Comparison of ENCODE assay signal across 8 cellular contexts in genomic region chr17:81683584-81684441, GRCh38. TPM values are rescaled to one million over a fixed set of nuclear protein-coding genes. Genes with fewer than 3 reads are reported as not detected.
DNase-seq lines count a peak whose midpoint lies in the region; ATAC-seq, FAIRE-seq and TF ChIP-seq lines count a peak whose summit lies in the region.

ARL16 (minus strand) TSS chr17:81683797; CDS start chr17:81683753, 44 bp downstream.
HGS (plus strand) TSS chr17:81684011; CDS start chr17:81684067, 56 bp downstream.

- H3K4me1 Mint-ChIP-seq in WTC11: peaks cover 12% of the 10 kb centered on the region

- 0 to 1% (median 1%) methylated on average over 85 to 112 of the region's 112 CpGs for WGBS in small intestine, 3 donors

- H3K9me3 ChIP-seq in AG04450 (ENCODE audit: control insufficient read depth, insufficient read depth, low read length) (no peaks in the 10 kb centered on the region; the same call in 1 of the 2 replicates), small intestine (ENCODE audit: control insufficient read depth, low read depth) (no peaks in the 10 kb centered on the region)

- peaks cover 0 to 4% of the 10 kb centered on the region in 2 donors for H3K4me1 ChIP-seq in small intestine (ENCODE audit: control insufficient read depth in 2 of 2, insufficient read depth in 1 of 2, low read depth in 1 of 2, low read length in 1 of 2)

- H3K27ac Mint-ChIP-seq in WTC11: peak within 1 kb of the TSS; percentile 84

- peak within 1 kb of the TSS; percentile 94 for H3K27ac ChIP-seq in AG04450 (ENCODE audit: low read depth, low read length)
- peak within 1 kb of the TSS; percentile 75 to 82 for H3K27ac ChIP-seq in small intestine (ENCODE audit: low read depth in 1 of 2, low read length in 1 of 2)

- no peaks in the 10 kb centered on the region for H3K9me3 Mint-ChIP-seq in WTC11

- H3K27me3 ChIP-seq in AG04450 (ENCODE audit: control insufficient read depth, insufficient read depth, low read length) (no peaks in the 10 kb centered on the region), small intestine (ENCODE audit: control insufficient read depth in 2 of 2, insufficient read depth in 2 of 2, low read length in 2 of 2) (no peaks in the 10 kb centered on the region)

- H3K36me3 Mint-ChIP-seq in WTC11: peaks cover 23% of the 10 kb centered on the region

- CTCF ChIA-PET in AG04450 (lab: Charles Lee) (interaction anchor here (0.6 to 1.2 kb wide), 2 partner anchors 83 to 599 kb away, joined by 3 read pairs; no protein-coding TSS in a partner anchor), WTC11 (lab: Charles Lee) (interaction anchor here (0.9 to 2.7 kb wide), 8 partner anchors 8 to 186 kb away, joined by 3 to 15 read pairs (median 7); partner anchors contain the start of gene MRPL12)

- peak; percentile 92 for ATAC-seq in GM18909 (IDR thresholded peaks at IDR 0.05; ENCODE audit: poor library complexity, unreplicated experiment)
- peak; percentile 97 for ATAC-seq in HG03175 (IDR thresholded peaks at IDR 0.05; ENCODE audit: unreplicated experiment)
- ATAC-seq in WTC11: peak; percentile 98

- DNase-seq in AG04450 (ENCODE audit: low read depth, low spot score) (peak; percentile 99), NCI-H226 (peak; percentile 97), WTC11 (ENCODE audit: low spot score) (peak; percentile 98), cardiac fibroblast (ENCODE audit: low read depth in 2 of 2) (peak; percentile 99 to 100), iPS-NIHi11 (ENCODE audit: low spot score) (peak; percentile 100), small intestine (peak; percentile 99)

- POLR2A ChIA-PET in AG04450 (lab: Yijun Ruan, JAX): interaction anchor here (0.6 to 3.4 kb wide), 15 partner anchors 8 to 679 kb away, joined by 3 to 35 read pairs (median 3); partner anchors contain the start of genes ACTG1, CCDC137, MRPL12 and NPLOC4
- POLR2A ChIA-PET in WTC11 (lab: Charles Lee): interaction anchor here (0.8 to 1.2 kb wide), 5 partner anchors 10 to 354 kb away, joined by 3 to 6 read pairs (median 3); partner anchors contain the start of genes CCDC137, DCXR, MRPL12 and OXLD1

- peak within 1 kb of the TSS; percentile 92 for H3K4me3 ChIP-seq in AG04450 (ENCODE audit: low read depth, low read length)
- H3K4me3 ChIP-seq in cardiac fibroblast (replicated peaks in 1 of 2; ENCODE audit: low read depth in 2 of 2, low read length in 2 of 2): peak within 1 kb of the TSS; percentile 92 to 98
- peak within 1 kb of the TSS; percentile 97 to 98 for H3K4me3 ChIP-seq in small intestine (ENCODE audit: low read depth in 1 of 2, low read length in 2 of 2)

- H3K27me3 Mint-ChIP-seq in WTC11 (ENCODE audit: low read depth): no peaks in the 10 kb centered on the region; the same call in 1 of the 2 replicates

- H3K4me3 Mint-ChIP-seq in WTC11: peak within 1 kb of the TSS; percentile 86

- no peak for TF ChIP-seq CTCF in AG04450 (IDR thresholded peaks at IDR 0.05; ENCODE audit: low read depth, low read length)
- no peak for TF ChIP-seq CTCF in WTC11 (IDR thresholded peaks at IDR 0.05)
- no peak for TF ChIP-seq CTCF in cardiac fibroblast (IDR thresholded peaks at IDR 0.05; ENCODE audit: low read depth, low read length)

- no peak for FAIRE-seq in small intestine (lab: Jason Lieb, UNC)

- peaks cover 1 to 10% of the 10 kb centered on the region in 2 donors for H3K36me3 ChIP-seq in small intestine (ENCODE audit: control insufficient read depth in 2 of 2, insufficient read depth in 2 of 2, low read length in 2 of 2)

TF ChIP-seq in WTC11, 78 proteins besides CTCF, POLR2A, EP300 and RAD21 (continues in another document):
- no peak for TF ChIP-seq MYBL2 (CRISPR knock-in tag; IDR thresholded peaks at IDR 0.05)
- TF ChIP-seq IRF1 (CRISPR knock-in tag; IDR thresholded peaks at IDR 0.05): no peak
- TF ChIP-seq SP1 (CRISPR knock-in tag; conservative IDR thresholded peaks at IDR 0.05): no peak; the same call in 1 of the 2 replicates
- TF ChIP-seq STAT6 (CRISPR knock-in tag; conservative IDR thresholded peaks at IDR 0.05; ENCODE audit: low read depth): no peak
- no peak for TF ChIP-seq AFF4 (CRISPR knock-in tag; IDR thresholded peaks at IDR 0.05; ENCODE audit: borderline replicate concordance)
- peak; percentile 94 for TF ChIP-seq NFYB (CRISPR knock-in tag; conservative IDR thresholded peaks at IDR 0.05; ENCODE audit: low read depth)
- no peak for TF ChIP-seq SOX15 (CRISPR knock-in tag; IDR thresholded peaks at IDR 0.05)
- TF ChIP-seq NR1H2 (CRISPR knock-in tag; IDR thresholded peaks at IDR 0.05): no peak
- no peak for TF ChIP-seq E2F1 (CRISPR knock-in tag; IDR thresholded peaks at IDR 0.05)
- TF ChIP-seq NFATC4 (CRISPR knock-in tag; IDR thresholded peaks at IDR 0.05): no peak
- no peak for TF ChIP-seq ZNF232 (CRISPR knock-in tag; IDR thresholded peaks at IDR 0.05)
- no peak for TF ChIP-seq NR3C1 (CRISPR knock-in tag; conservative IDR thresholded peaks at IDR 0.05; ENCODE audit: low read depth)
- TF ChIP-seq GABPB1 (CRISPR knock-in tag; IDR thresholded peaks at IDR 0.05): peak; percentile 32
- no peak for TF ChIP-seq ZNF219 (CRISPR knock-in tag; IDR thresholded peaks at IDR 0.05; ENCODE audit: borderline replicate concordance)
- TF ChIP-seq EMX1 (CRISPR knock-in tag; IDR thresholded peaks at IDR 0.05): no peak

RNA-seq across cellular contexts. Expression of gene ARL16, which starts in this region (rescaled TPM):
- polyA plus RNA-seq in AG04450 (2011; rRNA removed) (44.7 and 48.0 TPM in 2 replicates), small intestine (10 to 100 TPM; 34.1 to 76.9 (median 63.2) TPM)
- polyA minus RNA-seq in AG04450 (2011; rRNA and poly(A)+ RNA removed): 15.2 and 22.4 TPM in 2 replicates
- 44.7 to 46.7 TPM (median 45.4 TPM) in 3 replicates for total RNA-seq in WTC11 (2021)

RNA-seq across cellular contexts. Expression of gene HGS, which starts in this region (rescaled TPM):
- polyA plus RNA-seq in AG04450 (2011; rRNA removed): 71.5 and 83.0 TPM in 2 replicates
- 145 and 167 TPM in 2 replicates for polyA minus RNA-seq in AG04450 (2011; rRNA and poly(A)+ RNA removed)
- total RNA-seq in WTC11 (2021): 83.7 to 113 TPM (median 90.8 TPM) in 3 replicates
- 100 to 1,000 TPM in 2 of 3 donors, 10 to 100 TPM in 1; 86.4 to 284 (median 182) TPM for polyA plus RNA-seq in small intestine

Comparison
In these comparisons a context has a peak if more than half of its experiments do, and no peak if none do; other contexts are left out.
1. Peak in every context shown above with its lines: DNase-seq, ATAC-seq, H3K4me3 ChIP-seq and H3K27ac ChIP-seq.